In genomic region chr6:4973972-4974885, GRCh38 we compare ENCODE assay signal across 9 cellular contexts. TPM values are rescaled to one million over a fixed set of nuclear protein-coding genes. Genes with fewer than 3 reads are reported as not detected.
DNase-seq lines count a peak whose midpoint lies in the region; ATAC-seq and TF ChIP-seq lines count a peak whose summit lies in the region.
"Had no signal": no experiment of that assay in that cellular context is flagged by ENCODE, and none has a peak within 500 bp of the region (broad histone marks: within the 10 kb centered on the region; RNA-seq: fewer than 3 reads in every experiment).

No MANE protein-coding gene starts in this region.

- no peaks in the 10 kb centered on the region for H3K27me3 ChIP-seq in adipocyte (replicated peaks; ENCODE audit: control insufficient read depth, insufficient read depth, low read length)
- H3K27me3 ChIP-seq in tibial artery, result no peaks in the 10 kb centered on the region

- peaks cover 18% of the 10 kb centered on the region for H3K9me3 Mint-ChIP-seq in activated naive CD8-positive, alpha-beta T cell treated with anti-CD3 and anti-CD28 coated beads for 36 hours

- H3K9ac ChIP-seq in adipocyte (ENCODE audit: low read length), result peak overlapping the region; percentile 65

- H3K9me3 ChIP-seq in adipocyte (ENCODE audit: control insufficient read depth, low read length) (peaks cover 5% of the 10 kb centered on the region), tibial artery (peaks cover 0 to 7% (median 0%) of the 10 kb centered on the region in 3 donors)

- ATAC-seq in HG02885 (IDR thresholded peaks at IDR 0.05; ENCODE audit: poor library complexity, unreplicated experiment), result no peak

- H3K4me1 ChIP-seq in adipocyte (ENCODE audit: control insufficient read depth, insufficient read depth, low read length) (peaks cover 12% of the 10 kb centered on the region), tibial artery (peaks cover 0 to 22% (median 15%) of the 10 kb centered on the region in 4 donors)

- no peaks in the 10 kb centered on the region for H3K4me1 Mint-ChIP-seq in activated naive CD8-positive, alpha-beta T cell treated with anti-CD3 and anti-CD28 coated beads for 36 hours

- H3K27ac ChIP-seq in tibial artery, result peak overlapping the region; percentile 59 to 71

- TF ChIP-seq CTCF in tibial artery (IDR thresholded peaks at IDR 0.05), result no peak

- H3K36me3 ChIP-seq in adipocyte (ENCODE audit: control insufficient read depth, insufficient read depth, low read length, severe bottlenecking), result no peaks in the 10 kb centered on the region
- no peaks in the 10 kb centered on the region for H3K36me3 ChIP-seq in tibial artery

- H3K4me3 ChIP-seq in adipocyte (ENCODE audit: low read length), result peak overlapping the region; percentile 12
- peak overlapping the region in 1 of 2 donors; percentile 1 for H3K4me3 ChIP-seq in tibial artery

- H3K27ac Mint-ChIP-seq in activated naive CD8-positive, alpha-beta T cell treated with anti-CD3 and anti-CD28 coated beads for 36 hours, result no peak overlapping the region

- H3K27me3 Mint-ChIP-seq in activated naive CD8-positive, alpha-beta T cell treated with anti-CD3 and anti-CD28 coated beads for 36 hours, result no peaks in the 10 kb centered on the region

- no peak overlapping the region for H3K4me3 Mint-ChIP-seq in activated naive CD8-positive, alpha-beta T cell treated with anti-CD3 and anti-CD28 coated beads for 36 hours

- DNase-seq in NCI-H1092 treated with DMSO at 0.1 percent for 48 hours (lab: John Stamatoyannopoulos, UW) (peak; percentile 59), adipocyte (ENCODE audit: low read depth) (peak; percentile 88), iris pigment epithelial cell (ENCODE audit: low read depth) (peak; percentile 76), tibial artery (peak; percentile 33 to 80), HT-29 (ENCODE audit: low spot score) (no peak)
- DNase-seq in stimulated activated CD4-positive, alpha-beta T cell treated with anti-CD3 and anti-CD28 coated beads, Interleukin-4, amount 100 ng/mL, for 1 hour, result no peak
- no peak for DNase-seq in activated naive CD8-positive, alpha-beta T cell treated with anti-CD3 and anti-CD28 coated beads for 36 hours
- DNase-seq: activated CD4-positive, alpha-beta T cell treated with anti-CD3 and anti-CD28 coated beads, Interleukin-2, amount 50 U/mL, for 1 hour had no signal

- H3K36me3 Mint-ChIP-seq in activated naive CD8-positive, alpha-beta T cell treated with anti-CD3 and anti-CD28 coated beads for 36 hours, result peaks cover 4% of the 10 kb centered on the region

- intact Hi-C loops in tibial artery (cut with DNase I; ENCODE audit: low total_unique reads), result no loop called here

RNA-seq across cellular contexts. Expression of gene RPP40, which starts 29.6 kb away (rescaled TPM):
- total RNA-seq in HT-29 (2014; rRNA removed; shearing (Covaris generic)), result 9.8 and 24.9 TPM in 2 replicates
- 10 to 100 TPM; 18.9 to 20.6 TPM for total RNA-seq in activated naive CD8-positive, alpha-beta T cell treated with anti-CD3 and anti-CD28 coated beads for 36 hours

Comparison
In these comparisons a context has a peak if more than half of its experiments do, and no peak if none do; other contexts are left out.
1. DNase-seq: peak in NCI-H1092 treated with DMSO at 0.1 percent for 48 hours (single experiment), adipocyte (single experiment), iris pigment epithelial cell (single experiment) and tibial artery (2 of 2); none in HT-29 (single experiment), stimulated activated CD4-positive, alpha-beta T cell treated with anti-CD3 and anti-CD28 coated beads, Interleukin-4, amount 100 ng/mL, for 1 hour (single experiment) and activated naive CD8-positive, alpha-beta T cell treated with anti-CD3 and anti-CD28 coated beads for 36 hours (single experiment).